ENCODE assay signal across 1 cellular context in the genomic region with DNA sequence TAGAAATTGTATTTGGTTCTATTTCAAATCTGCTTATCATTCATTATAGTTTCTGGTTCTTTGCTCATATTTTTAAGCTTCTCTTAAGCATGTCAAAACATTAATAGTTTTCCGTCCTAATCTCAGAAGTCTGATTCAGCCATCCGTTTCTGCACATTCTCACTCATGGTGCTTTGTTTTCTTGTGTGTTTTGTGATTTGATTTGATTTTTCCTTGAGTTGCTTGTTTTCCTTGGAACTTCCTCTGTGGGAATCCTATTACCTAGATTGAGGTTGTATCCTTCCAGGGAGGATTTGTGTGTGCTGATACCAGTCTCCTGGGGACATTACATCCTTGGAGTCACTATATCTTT.
TF ChIP-seq lines count a peak whose summit lies in the region.

No MANE protein-coding gene starts in this region.

TF ChIP-seq in HepG2, 621 proteins besides CTCF, POLR2A, EP300 and RAD21 (continued from another document):
- TF ChIP-seq, protein P1, sequence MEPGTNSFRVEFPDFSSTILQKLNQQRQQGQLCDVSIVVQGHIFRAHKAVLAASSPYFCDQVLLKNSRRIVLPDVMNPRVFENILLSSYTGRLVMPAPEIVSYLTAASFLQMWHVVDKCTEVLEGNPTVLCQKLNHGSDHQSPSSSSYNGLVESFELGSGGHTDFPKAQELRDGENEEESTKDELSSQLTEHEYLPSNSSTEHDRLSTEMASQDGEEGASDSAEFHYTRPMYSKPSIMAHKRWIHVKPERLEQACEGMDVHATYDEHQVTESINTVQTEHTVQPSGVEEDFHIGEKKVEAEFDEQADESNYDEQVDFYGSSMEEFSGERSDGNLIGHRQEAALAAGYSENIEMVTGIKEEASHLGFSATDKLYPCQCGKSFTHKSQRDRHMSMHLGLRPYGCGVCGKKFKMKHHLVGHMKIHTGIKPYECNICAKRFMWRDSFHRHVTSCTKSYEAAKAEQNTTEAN (CRISPR knock-in tag; conservative IDR thresholded peaks at IDR 0.05), result no peak
